In genomic region chr18:34033968-34034367, GRCh38 we compare ENCODE assay signal across 17 cellular contexts.
"Had no signal": no experiment of that assay in that cellular context is flagged by ENCODE, and none has a peak within 500 bp of the region (broad histone marks: within the 10 kb centered on the region; RNA-seq: fewer than 3 reads in every experiment).

No MANE protein-coding gene starts in this region.

- FAIRE-seq: colon had no signal

- H3K27ac Mint-ChIP-seq: activated naive CD4-positive, alpha-beta T cell treated with anti-CD3 and anti-CD28 coated beads, Interleukin-2, amount 10 ng/mL, durations not matched to agents 7 days and 5 days; memory B cell had no signal

- H3K27me3 Mint-ChIP-seq: activated naive CD4-positive, alpha-beta T cell treated with anti-CD3 and anti-CD28 coated beads, Interleukin-2, amount 10 ng/mL, durations not matched to agents 7 days and 5 days; memory B cell had no signal

- H3K4me1 Mint-ChIP-seq: activated naive CD4-positive, alpha-beta T cell treated with anti-CD3 and anti-CD28 coated beads, Interleukin-2, amount 10 ng/mL, durations not matched to agents 7 days and 5 days; memory B cell had no signal

- H3K36me3 Mint-ChIP-seq: activated naive CD4-positive, alpha-beta T cell treated with anti-CD3 and anti-CD28 coated beads, Interleukin-2, amount 10 ng/mL, durations not matched to agents 7 days and 5 days; memory B cell had no signal

- H3K4me3 Mint-ChIP-seq: activated naive CD4-positive, alpha-beta T cell treated with anti-CD3 and anti-CD28 coated beads, Interleukin-2, amount 10 ng/mL, durations not matched to agents 7 days and 5 days; memory B cell had no signal

- DNase-seq: activated CD4-positive, alpha-beta T cell treated with anti-CD3 and anti-CD28 coated beads, Interleukin-2, amount 50 U/mL, for 1 hour; activated CD4-positive, CD25-positive, alpha-beta regulatory T cell treated with anti-CD3 and anti-CD28 coated beads, Interleukin-2, amount 50 U/mL, for 72 hours; activated CD8-positive, alpha-beta memory T cell treated with anti-CD3 and anti-CD28 coated beads, Interleukin-2, amount 50 U/mL, for 4 hours; activated effector memory CD4-positive, alpha-beta T cell treated with Interleukin-2 at 50 U/mL for 16 hours; activated naive CD4-positive, alpha-beta T cell treated with anti-CD3 and anti-CD28 coated beads, Interleukin-2, amount 10 ng/mL, durations not matched to agents 7 days and 5 days; activated T-cell treated with anti-CD3 and anti-CD28 coated beads, Interleukin-2, amount 50 U/mL, for 48 hours; aorta; brain microvascular endothelial cell; central memory CD4-positive, alpha-beta T cell; dorsolateral prefrontal cortex; foreskin fibroblast; occipital lobe; stimulated activated naive CD4-positive, alpha-beta T cell treated with Interleukin-2 at 50 U/mL for 16 hours; transverse colon; uterus had no signal
